25 cellular contexts compared by ENCODE assay signal in the genomic region with DNA sequence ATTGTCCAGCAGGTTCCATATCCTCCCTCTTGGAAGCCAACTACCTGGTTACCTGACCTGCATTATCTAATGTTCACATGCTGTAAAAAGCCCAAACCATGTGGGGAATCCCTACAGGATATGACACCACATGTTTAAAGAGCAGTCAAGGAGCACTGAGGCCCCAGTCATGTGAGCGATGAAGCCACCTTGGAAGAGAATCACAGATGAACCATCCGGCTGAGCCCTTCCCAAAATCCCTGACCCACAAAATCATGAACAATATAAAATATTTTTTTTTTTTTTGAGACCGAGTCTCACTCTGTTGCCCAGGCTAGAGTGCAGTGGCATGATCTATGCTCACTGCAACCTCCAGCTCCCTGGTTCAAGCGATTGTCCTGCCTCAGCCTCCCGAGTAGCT.
"Had no signal": no experiment of that assay in that cellular context is flagged by ENCODE, and none has a peak within 500 bp of the region (broad histone marks: within the 10 kb centered on the region; RNA-seq: fewer than 3 reads in every experiment).

No MANE protein-coding gene starts in this region.

- H3K4me3 ChIP-seq: Peyer's patch, SJSA1 had no signal

- ATAC-seq: activated T-cell treated with anti-CD3 and anti-CD28 coated beads, Interleukin-2, amount 50 U/mL, for 4 hours; SK-N-SH treated with all-trans-retinoic acid at 6 μM for 48 hours; WTC11 had no signal

- H3K36me3 ChIP-seq: Peyer's patch, SJSA1 had no signal

- H3K27me3 ChIP-seq: Peyer's patch, SJSA1 had no signal

- H3K27me3 Mint-ChIP-seq: activated CD4-positive, alpha-beta memory T cell treated with anti-CD3 and anti-CD28 coated beads for 36 hours; activated naive CD8-positive, alpha-beta T cell; T-helper 17 cell had no signal

- DNase-seq: activated CD4-positive, alpha-beta memory T cell treated with anti-CD3 and anti-CD28 coated beads for 36 hours; activated CD4-positive, alpha-beta T cell treated with anti-CD3 and anti-CD28 coated beads for 48 hours; activated CD4-positive, CD25-positive, alpha-beta regulatory T cell treated with anti-CD3 and anti-CD28 coated beads, Interleukin-2, amount 50 U/mL, for 72 hours; activated CD8-positive, alpha-beta memory T cell treated with anti-CD3 and anti-CD28 coated beads for 24 hours; activated effector memory CD4-positive, alpha-beta T cell treated with anti-CD3 and anti-CD28 coated beads, Interleukin-2, amount 50 U/mL, for 16 hours; activated naive CD4-positive, alpha-beta T cell treated with anti-CD3 and anti-CD28 coated beads for 36 hours; activated T-cell treated with anti-CD3 and anti-CD28 coated beads, Interleukin-2, amount 50 U/mL, for 4 hours; cerebellar nuclear complex; Karpas-422; NCI-H1105; NCI-H1436; NCI-H1694 treated with DMSO at 0.1 percent for 48 hours; NCI-H2029 treated with DMSO at 0.1 percent for 48 hours; NCI-H446; NCI-H524; Peyer's patch; SHP77; SW 1271; T-helper 17 cell; T-helper 9 cell had no signal

- H3K27ac Mint-ChIP-seq: activated CD4-positive, alpha-beta memory T cell treated with anti-CD3 and anti-CD28 coated beads for 36 hours; activated naive CD4-positive, alpha-beta T cell treated with anti-CD3 and anti-CD28 coated beads for 36 hours; activated naive CD8-positive, alpha-beta T cell; WTC11 had no signal

- H3K27ac ChIP-seq: Peyer's patch, RWPE1, SJSA1 had no signal

- H3K4me3 Mint-ChIP-seq: activated CD4-positive, alpha-beta memory T cell treated with anti-CD3 and anti-CD28 coated beads for 36 hours; activated naive CD4-positive, alpha-beta T cell treated with anti-CD3 and anti-CD28 coated beads for 36 hours; activated naive CD8-positive, alpha-beta T cell; activated T-cell treated with anti-CD3 and anti-CD28 coated beads, Interleukin-2, amount 50 U/mL, for 4 hours; T-helper 17 cell; WTC11 had no signal
